8 cellular contexts compared by ENCODE assay signal in genomic region chrX:39491548-39492297, GRCh38.
A peak's percentile ranks its signal among the peaks of the same experiment; 100 is the strongest.
DNase-seq lines count a peak whose midpoint lies in the region; ATAC-seq lines count a peak whose summit lies in the region.

No MANE protein-coding gene starts in this region.

- H3K4me3 ChIP-seq in BLaER1 (no peak overlapping the region), SK-N-MC (no peak overlapping the region)

- H4K20me1 ChIP-seq in BLaER1, result no peaks in the 10 kb centered on the region

- peak; percentile 56 for ATAC-seq in GM21723 (IDR thresholded peaks at IDR 0.05; ENCODE audit: unreplicated experiment)

- DNase-seq in SK-N-MC (ENCODE audit: low read depth, low spot score) (no peak), T1000 (lab: John Stamatoyannopoulos, UW) (no peak), globus pallidus (ENCODE audit: low spot score) (no peak), NCI-H345 treated with DMSO at 0.1 percent for 48 hours (lab: John Stamatoyannopoulos, UW; ENCODE audit: unreplicated experiment) (no peak)
- peak; percentile 21 for DNase-seq in activated gamma-delta T cell treated with anti-CD3 and anti-CD28 coated beads, Interleukin-2, amount 50 U/mL, for 16 hours (ENCODE audit: low read depth)
- peak; percentile 20 to 30 for DNase-seq in stimulated activated CD4-positive, alpha-beta T cell treated with anti-CD3 and anti-CD28 coated beads, Interleukin-4, amount 100 ng/mL, for 48 hours (ENCODE audit: low read depth in 2 of 2)

- H3K9ac ChIP-seq in BLaER1 (peak overlapping the region; percentile 62; the same call in 1 of the 2 replicates), SK-N-MC (ENCODE audit: insufficient read length) (no peak overlapping the region)

- no peaks in the 10 kb centered on the region for H3K36me3 ChIP-seq in BLaER1
- H3K36me3 ChIP-seq in SK-N-MC (ENCODE audit: insufficient read depth, low read length), result no peaks in the 10 kb centered on the region

- peak overlapping the region; percentile 69 for H3K27ac ChIP-seq in BLaER1
- 0 out of 2 replicates have a peak overlapping the region, but pooled peaks have one; percentile 19 for H3K27ac ChIP-seq in SK-N-MC

- peaks cover 81% of the 10 kb centered on the region for H3K4me1 ChIP-seq in BLaER1

- H3K9me3 ChIP-seq in BLaER1 (peaks cover 3% of the 10 kb centered on the region; the same call in 1 of the 2 replicates), SK-N-MC (ENCODE audit: low read depth, low read length) (no peaks in the 10 kb centered on the region)

- H3K27me3 ChIP-seq in BLaER1, result no peaks in the 10 kb centered on the region

- peak overlapping the region; percentile 72 for H3K4me2 ChIP-seq in BLaER1

Comparison
In these comparisons a context has a peak if more than half of its experiments do, and no peak if none do; other contexts are left out.
1. DNase-seq: peak in activated gamma-delta T cell treated with anti-CD3 and anti-CD28 coated beads, Interleukin-2, amount 50 U/mL, for 16 hours (single experiment) and stimulated activated CD4-positive, alpha-beta T cell treated with anti-CD3 and anti-CD28 coated beads, Interleukin-4, amount 100 ng/mL, for 48 hours (2 of 2); none in SK-N-MC (single experiment), T1000 (single experiment), globus pallidus (single experiment) and NCI-H345 treated with DMSO at 0.1 percent for 48 hours (single experiment).